ENCODE assay signal across 1 cellular context in genomic region chr7:100177040-100178001, GRCh38.
TF ChIP-seq lines count a peak whose summit lies in the region.

A gene with protein sequence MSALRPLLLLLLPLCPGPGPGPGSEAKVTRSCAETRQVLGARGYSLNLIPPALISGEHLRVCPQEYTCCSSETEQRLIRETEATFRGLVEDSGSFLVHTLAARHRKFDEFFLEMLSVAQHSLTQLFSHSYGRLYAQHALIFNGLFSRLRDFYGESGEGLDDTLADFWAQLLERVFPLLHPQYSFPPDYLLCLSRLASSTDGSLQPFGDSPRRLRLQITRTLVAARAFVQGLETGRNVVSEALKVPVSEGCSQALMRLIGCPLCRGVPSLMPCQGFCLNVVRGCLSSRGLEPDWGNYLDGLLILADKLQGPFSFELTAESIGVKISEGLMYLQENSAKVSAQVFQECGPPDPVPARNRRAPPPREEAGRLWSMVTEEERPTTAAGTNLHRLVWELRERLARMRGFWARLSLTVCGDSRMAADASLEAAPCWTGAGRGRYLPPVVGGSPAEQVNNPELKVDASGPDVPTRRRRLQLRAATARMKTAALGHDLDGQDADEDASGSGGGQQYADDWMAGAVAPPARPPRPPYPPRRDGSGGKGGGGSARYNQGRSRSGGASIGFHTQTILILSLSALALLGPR (minus strand): TSS chr7:100177381. CDS start chr7:100177199, 182 bp downstream.
A gene with protein sequence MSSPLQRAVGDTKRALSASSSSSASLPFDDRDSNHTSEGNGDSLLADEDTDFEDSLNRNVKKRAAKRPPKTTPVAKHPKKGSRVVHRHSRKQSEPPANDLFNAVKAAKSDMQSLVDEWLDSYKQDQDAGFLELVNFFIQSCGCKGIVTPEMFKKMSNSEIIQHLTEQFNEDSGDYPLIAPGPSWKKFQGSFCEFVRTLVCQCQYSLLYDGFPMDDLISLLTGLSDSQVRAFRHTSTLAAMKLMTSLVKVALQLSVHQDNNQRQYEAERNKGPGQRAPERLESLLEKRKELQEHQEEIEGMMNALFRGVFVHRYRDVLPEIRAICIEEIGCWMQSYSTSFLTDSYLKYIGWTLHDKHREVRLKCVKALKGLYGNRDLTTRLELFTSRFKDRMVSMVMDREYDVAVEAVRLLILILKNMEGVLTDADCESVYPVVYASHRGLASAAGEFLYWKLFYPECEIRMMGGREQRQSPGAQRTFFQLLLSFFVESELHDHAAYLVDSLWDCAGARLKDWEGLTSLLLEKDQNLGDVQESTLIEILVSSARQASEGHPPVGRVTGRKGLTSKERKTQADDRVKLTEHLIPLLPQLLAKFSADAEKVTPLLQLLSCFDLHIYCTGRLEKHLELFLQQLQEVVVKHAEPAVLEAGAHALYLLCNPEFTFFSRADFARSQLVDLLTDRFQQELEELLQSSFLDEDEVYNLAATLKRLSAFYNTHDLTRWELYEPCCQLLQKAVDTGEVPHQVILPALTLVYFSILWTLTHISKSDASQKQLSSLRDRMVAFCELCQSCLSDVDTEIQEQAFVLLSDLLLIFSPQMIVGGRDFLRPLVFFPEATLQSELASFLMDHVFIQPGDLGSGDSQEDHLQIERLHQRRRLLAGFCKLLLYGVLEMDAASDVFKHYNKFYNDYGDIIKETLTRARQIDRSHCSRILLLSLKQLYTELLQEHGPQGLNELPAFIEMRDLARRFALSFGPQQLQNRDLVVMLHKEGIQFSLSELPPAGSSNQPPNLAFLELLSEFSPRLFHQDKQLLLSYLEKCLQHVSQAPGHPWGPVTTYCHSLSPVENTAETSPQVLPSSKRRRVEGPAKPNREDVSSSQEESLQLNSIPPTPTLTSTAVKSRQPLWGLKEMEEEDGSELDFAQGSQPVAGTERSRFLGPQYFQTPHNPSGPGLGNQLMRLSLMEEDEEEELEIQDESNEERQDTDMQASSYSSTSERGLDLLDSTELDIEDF (plus strand): TSS chr7:100177918. CDS start chr7:100180557, 2,639 bp downstream.

TF ChIP-seq in neural cell, 6 proteins besides CTCF, POLR2A, EP300 and RAD21:
- TF ChIP-seq, protein P1, sequence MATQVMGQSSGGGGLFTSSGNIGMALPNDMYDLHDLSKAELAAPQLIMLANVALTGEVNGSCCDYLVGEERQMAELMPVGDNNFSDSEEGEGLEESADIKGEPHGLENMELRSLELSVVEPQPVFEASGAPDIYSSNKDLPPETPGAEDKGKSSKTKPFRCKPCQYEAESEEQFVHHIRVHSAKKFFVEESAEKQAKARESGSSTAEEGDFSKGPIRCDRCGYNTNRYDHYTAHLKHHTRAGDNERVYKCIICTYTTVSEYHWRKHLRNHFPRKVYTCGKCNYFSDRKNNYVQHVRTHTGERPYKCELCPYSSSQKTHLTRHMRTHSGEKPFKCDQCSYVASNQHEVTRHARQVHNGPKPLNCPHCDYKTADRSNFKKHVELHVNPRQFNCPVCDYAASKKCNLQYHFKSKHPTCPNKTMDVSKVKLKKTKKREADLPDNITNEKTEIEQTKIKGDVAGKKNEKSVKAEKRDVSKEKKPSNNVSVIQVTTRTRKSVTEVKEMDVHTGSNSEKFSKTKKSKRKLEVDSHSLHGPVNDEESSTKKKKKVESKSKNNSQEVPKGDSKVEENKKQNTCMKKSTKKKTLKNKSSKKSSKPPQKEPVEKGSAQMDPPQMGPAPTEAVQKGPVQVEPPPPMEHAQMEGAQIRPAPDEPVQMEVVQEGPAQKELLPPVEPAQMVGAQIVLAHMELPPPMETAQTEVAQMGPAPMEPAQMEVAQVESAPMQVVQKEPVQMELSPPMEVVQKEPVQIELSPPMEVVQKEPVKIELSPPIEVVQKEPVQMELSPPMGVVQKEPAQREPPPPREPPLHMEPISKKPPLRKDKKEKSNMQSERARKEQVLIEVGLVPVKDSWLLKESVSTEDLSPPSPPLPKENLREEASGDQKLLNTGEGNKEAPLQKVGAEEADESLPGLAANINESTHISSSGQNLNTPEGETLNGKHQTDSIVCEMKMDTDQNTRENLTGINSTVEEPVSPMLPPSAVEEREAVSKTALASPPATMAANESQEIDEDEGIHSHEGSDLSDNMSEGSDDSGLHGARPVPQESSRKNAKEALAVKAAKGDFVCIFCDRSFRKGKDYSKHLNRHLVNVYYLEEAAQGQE (IDR thresholded peaks at IDR 0.05; ENCODE audit: borderline replicate concordance), result peak; percentile 85
- TF ChIP-seq EZH2 (IDR thresholded peaks at IDR 0.05; ENCODE audit: borderline replicate concordance, insufficient read depth, low read length, poor library complexity, severe bottlenecking), result no peak
- TF ChIP-seq MXI1 (conservative IDR thresholded peaks at IDR 0.05; ENCODE audit: poor library complexity, severe bottlenecking), result peak; percentile 30
- TF ChIP-seq POLR2AphosphoS5 (IDR thresholded peaks at IDR 0.05), result peak; percentile 96
- no peak for TF ChIP-seq SMC3 (conservative IDR thresholded peaks at IDR 0.05; ENCODE audit: poor library complexity)
- peak; percentile 87 for TF ChIP-seq TAF1 (IDR thresholded peaks at IDR 0.05; ENCODE audit: low read depth)
